23 cellular contexts compared by ENCODE assay signal in genomic region chr11:92504534-92504933, GRCh38.
"Had no signal": no experiment of that assay in that cellular context is flagged by ENCODE, and none has a peak within 500 bp of the region (broad histone marks: within the 10 kb centered on the region; RNA-seq: fewer than 3 reads in every experiment).

No MANE protein-coding gene starts in this region.

- H3K79me2 ChIP-seq: parathyroid adenoma had no signal

- H3K4me1 ChIP-seq: esophagus squamous epithelium, heart right ventricle, parathyroid adenoma, prostate gland, spleen, suprapubic skin, transverse colon had no signal

- H3K27me3 ChIP-seq: esophagus squamous epithelium, neutrophil, spleen, suprapubic skin, transverse colon had no signal

- ATAC-seq: effector memory CD8-positive, alpha-beta T cell; heart right ventricle; natural killer cell treated with Interleukin-12 subunit alpha and Interleukin-12 subunit beta and Interleukin-15 and Interleukin-18, amount 100 ng/mL, for 72 hours; right cardiac atrium; stimulated activated naive B cell treated with anti-CD40 and anti-IgM and Interleukin-4, amounts not matched to agents 10 μg/mL and 1 μg/mL and 100 μg/mL, for 72 hours had no signal

- H2AFZ ChIP-seq: parathyroid adenoma had no signal

- H3K9ac ChIP-seq: parathyroid adenoma had no signal

- H3K36me3 ChIP-seq: esophagus squamous epithelium, heart right ventricle, neutrophil, prostate gland, spleen, suprapubic skin, transverse colon had no signal

- FAIRE-seq: endometrium, keratinocyte had no signal

- H3K27ac ChIP-seq: esophagus squamous epithelium, heart right ventricle, neutrophil, parathyroid adenoma, prostate gland, skin epidermis, spleen, suprapubic skin, transverse colon had no signal

- H3K9me3 ChIP-seq: esophagus squamous epithelium, heart right ventricle, neutrophil, prostate gland, spleen, suprapubic skin, transverse colon had no signal

- DNase-seq: cortex of kidney; effector memory CD8-positive, alpha-beta T cell; erythroblast; esophagus squamous epithelium; foreskin melanocyte; glutamatergic neuron; heart right ventricle; hypothalamus; immature natural killer cell; naive B cell; right cardiac atrium; spleen; stimulated activated naive B cell treated with anti-CD40 and anti-IgM and Interleukin-4, amounts not matched to agents 10 μg/mL and 1 μg/mL and 100 μg/mL, for 72 hours; transverse colon had no signal

- H3K4me3 ChIP-seq: esophagus squamous epithelium, heart right ventricle, lung, prostate gland, skin epidermis, spleen, suprapubic skin, transverse colon had no signal
